In genomic region chr12:54414191-54414525, GRCh38 we compare ENCODE assay signal across 1 cellular context.
TF ChIP-seq lines count a peak whose summit lies in the region.

No MANE protein-coding gene starts in this region.

TF ChIP-seq in IMR-90, 13 proteins besides CTCF, POLR2A, EP300 and RAD21:
- TF ChIP-seq ELK1 (IDR thresholded peaks at IDR 0.05; ENCODE audit: borderline replicate concordance, low read depth, low read length), result no peak
- TF ChIP-seq BHLHE40 (IDR thresholded peaks at IDR 0.05; ENCODE audit: low read depth, low read length), result no peak
- no peak for TF ChIP-seq CEBPB (IDR thresholded peaks at IDR 0.05; ENCODE audit: low read depth, low read length)
- TF ChIP-seq CHD1 (IDR thresholded peaks at IDR 0.05; ENCODE audit: low read depth, low read length), result no peak
